Comparison of ENCODE assay signal across 8 cellular contexts in the genomic region with DNA sequence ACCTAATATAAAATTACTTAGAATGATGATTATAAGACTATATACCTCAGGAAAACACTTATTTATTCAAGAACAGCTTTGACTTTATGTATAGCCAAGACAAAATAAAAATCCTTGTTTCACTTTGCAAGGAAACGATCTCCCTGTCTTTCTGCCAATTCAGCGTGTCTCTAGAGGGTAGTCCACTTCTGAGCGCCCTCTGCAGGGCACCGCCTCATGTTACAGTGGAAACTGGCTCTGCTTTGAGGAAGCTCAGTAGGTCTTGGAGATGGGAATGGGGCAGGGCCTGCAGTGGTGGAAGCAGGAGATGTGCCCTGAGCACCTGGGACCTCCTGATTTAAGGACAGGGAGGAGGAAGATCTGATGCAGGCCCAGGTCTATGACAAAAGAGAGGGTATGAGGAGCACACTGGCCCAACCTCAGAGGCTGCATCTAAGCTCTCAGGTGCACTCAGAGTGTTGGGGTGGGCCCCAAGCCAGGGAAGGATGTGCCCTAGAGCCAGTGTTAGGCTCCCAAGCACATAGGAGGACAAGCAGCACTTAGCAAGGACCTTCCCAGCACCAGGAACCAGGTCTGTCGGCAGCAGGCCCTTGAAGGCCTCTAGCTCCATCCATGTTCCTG.
DNase-seq lines count a peak whose midpoint lies in the region; ATAC-seq and TF ChIP-seq lines count a peak whose summit lies in the region.

No MANE protein-coding gene starts in this region.

- ATAC-seq in heart right ventricle, result peak in 4 of 8 donors; percentile 48 to 71 (median 59)
- ATAC-seq in aorta (ENCODE audit: low FRiP score), result peak; percentile 44
- ATAC-seq in GM18858 (IDR thresholded peaks at IDR 0.05; ENCODE audit: unreplicated experiment), result no peak

- H3K4me3 ChIP-seq in heart right ventricle, result no peak overlapping the region
- no peak overlapping the region for H3K4me3 ChIP-seq in aorta (ENCODE audit: low read length in 2 of 2)

- H3K27me3 ChIP-seq in heart right ventricle, result no peaks in the 10 kb centered on the region
- H3K27me3 ChIP-seq in aorta (ENCODE audit: control insufficient read depth in 1 of 2, insufficient read depth in 2 of 2, low read length in 1 of 2), result no peaks in the 10 kb centered on the region

- 41 to 43% methylated on average over 5 of the region's 5 CpGs for WGBS in heart right ventricle, 2 donors
- 39 to 44% methylated on average over 5 of the region's 5 CpGs for WGBS in aorta, 2 donors

- H3K9me3 ChIP-seq in heart right ventricle (no peaks in the 10 kb centered on the region), aorta (ENCODE audit: control insufficient read depth, low read length) (no peaks in the 10 kb centered on the region)

- H3K36me3 ChIP-seq in heart right ventricle, result no peaks in the 10 kb centered on the region
- H3K36me3 ChIP-seq in aorta (ENCODE audit: control insufficient read depth in 1 of 2, insufficient read depth in 2 of 2, low read length in 1 of 2), result no peaks in the 10 kb centered on the region

- TF ChIP-seq CTCF in heart right ventricle (IDR thresholded peaks at IDR 0.05), result peak in 7 of 9 donors; percentile 44 to 66 (median 54)

- H3K27ac ChIP-seq in heart right ventricle (no peak overlapping the region), aorta (ENCODE audit: low read depth in 1 of 2, low read length in 2 of 2) (no peak overlapping the region)

- DNase-seq in COLO829 (ENCODE audit: low spot score) (peak; percentile 63), HT1080 (ENCODE audit: low read depth) (peak; percentile 46), SK-N-DZ (ENCODE audit: low spot score) (peak; percentile 29), heart right ventricle (peak; percentile 37 to 55), aorta (peak in 1 of 2 donors; percentile 73), GOT3 (lab: John Stamatoyannopoulos, UW) (no peak)
- no peak for DNase-seq in activated effector memory CD4-positive, alpha-beta T cell treated with anti-CD3 and anti-CD28 coated beads, Interleukin-2, amount 50 U/mL, for 16 hours

- intact Hi-C loops in heart right ventricle (cut with DNase I) (loop anchor here in 2 of 10 donors (10.0 kb wide), 2 partner anchors 84 to 134 kb away; no protein-coding TSS in a partner anchor), aorta (cut with DNase I) (no loop called here)

- H3K4me1 ChIP-seq in heart right ventricle (peaks cover 0 to 3% (median 0%) of the 10 kb centered on the region in 9 donors), aorta (ENCODE audit: control insufficient read depth in 1 of 2, insufficient read depth in 2 of 2, low read length in 2 of 2) (no peaks in the 10 kb centered on the region)

Comparison
In these comparisons a context has a peak if more than half of its experiments do, and no peak if none do; other contexts are left out.
1. DNase-seq: peak in COLO829 (single experiment), HT1080 (single experiment), SK-N-DZ (single experiment) and heart right ventricle (2 of 2); none in activated effector memory CD4-positive, alpha-beta T cell treated with anti-CD3 and anti-CD28 coated beads, Interleukin-2, amount 50 U/mL, for 16 hours (single experiment) and GOT3 (single experiment).